ENCODE assay signal across 12 cellular contexts in genomic region chr12:5946388-5946787, GRCh38. TPM values are rescaled to one million over a fixed set of nuclear protein-coding genes. Genes with fewer than 3 reads are reported as not detected.
A peak's percentile ranks its signal among the peaks of the same experiment; 100 is the strongest.
DNase-seq lines count a peak whose midpoint lies in the region; ATAC-seq and TF ChIP-seq lines count a peak whose summit lies in the region.
"Had no signal": no experiment of that assay in that cellular context is flagged by ENCODE, and none has a peak within 500 bp of the region (broad histone marks: within the 10 kb centered on the region; RNA-seq: fewer than 3 reads in every experiment).

No MANE protein-coding gene starts in this region.

- no peak for TF ChIP-seq CTCF in HEK293 (tag by site-specific recombination; IDR thresholded peaks at IDR 0.05)
- TF ChIP-seq CTCF in brain (conservative IDR thresholded peaks at IDR 0.05), result no peak
- no peak for TF ChIP-seq CTCF in nephron (IDR thresholded peaks at IDR 0.05; ENCODE audit: unreplicated experiment in 3 of 3)
- no peak for TF ChIP-seq CTCF in type B pancreatic cell (conservative IDR thresholded peaks at IDR 0.05)

- H3K27ac ChIP-seq in HEK293 (ENCODE audit: extremely low read depth, low read depth, low read length), result no peak overlapping the region
- H3K27ac ChIP-seq: BLaER1 treated with 17β-estradiol and CSF1 and Interleukin-3, amounts not matched to agents 10 nM and 100 nM had no signal

- H3K4me1 Mint-ChIP-seq in brain (peaks cover 12% of the 10 kb centered on the region), nephron (no peaks in the 10 kb centered on the region), type B pancreatic cell (ENCODE audit: unreplicated experiment) (peaks cover 5% of the 10 kb centered on the region)

- H3K27ac Mint-ChIP-seq in brain (no peak overlapping the region), nephron (no peak overlapping the region), type B pancreatic cell (peak overlapping the region; percentile 3)
- H3K27ac Mint-ChIP-seq: CD4-positive, CD25-positive, alpha-beta regulatory T cell had no signal

- POLR2A ChIA-PET in HEK293 (lab: Yijun Ruan, JAX), result no interaction called here

- H3K9me3 ChIP-seq in HEK293 (ENCODE audit: control insufficient read depth, insufficient read depth, low read depth, low read length), result no peaks in the 10 kb centered on the region

- DNase-seq in type B pancreatic cell (ENCODE audit: extremely low spot score, unreplicated experiment) (no peak), NCI-H510A (lab: John Stamatoyannopoulos, UW) (no peak), NCI-H2081 treated with DMSO at 0.1 percent for 48 hours (lab: John Stamatoyannopoulos, UW) (no peak)
- DNase-seq: ACHN; Calu3; CD4-positive, CD25-positive, alpha-beta regulatory T cell; DMS 273 treated with DMSO at 0.1 percent for 48 hours had no signal

- CTCF ChIA-PET in HEK293 (lab: Yijun Ruan, JAX), result interaction anchor here (0.6 kb wide), 1 partner anchor 44 kb away, joined by 3 read pairs; no protein-coding TSS in a partner anchor

- peaks cover 0 to 3% (median 0%) of the 10 kb centered on the region in 5 experiments for H3K9me3 Mint-ChIP-seq in brain
- H3K9me3 Mint-ChIP-seq in nephron, result no peaks in the 10 kb centered on the region
- no peaks in the 10 kb centered on the region for H3K9me3 Mint-ChIP-seq in type B pancreatic cell

- H3K27me3 Mint-ChIP-seq in brain (peaks cover 46% of the 10 kb centered on the region), nephron (ENCODE audit: low read depth) (peaks cover 80% of the 10 kb centered on the region), type B pancreatic cell (peaks cover 80% of the 10 kb centered on the region)

- H3K4me1 ChIP-seq in HEK293 (ENCODE audit: control insufficient read depth, insufficient read depth, low read length), result 0 out of 2 replicates have a peak, but pooled peaks cover 2% of the 10 kb centered on the region

- peak overlapping the region in 4 of 5 experiments; percentile 82 to 89 (median 86) for H3K4me3 Mint-ChIP-seq in brain
- peak overlapping the region; percentile 40 to 87 (median 84) for H3K4me3 Mint-ChIP-seq in nephron
- peak overlapping the region; percentile 88 for H3K4me3 Mint-ChIP-seq in type B pancreatic cell
- H3K4me3 Mint-ChIP-seq: CD4-positive, CD25-positive, alpha-beta regulatory T cell had no signal

- no peak overlapping the region for H3K4me3 ChIP-seq in HEK293 (ENCODE audit: low read depth, low read length)
- H3K4me3 ChIP-seq: BLaER1 treated with 17β-estradiol and CSF1 and Interleukin-3, amounts not matched to agents 10 nM and 100 nM had no signal

- no peak for ATAC-seq in HG02610 (IDR thresholded peaks at IDR 0.05; ENCODE audit: unreplicated experiment)

- H3K36me3 Mint-ChIP-seq in brain (no peaks in the 10 kb centered on the region), nephron (ENCODE audit: low read depth) (no peaks in the 10 kb centered on the region), type B pancreatic cell (peaks cover 4% of the 10 kb centered on the region)
- H3K36me3 Mint-ChIP-seq: CD4-positive, CD25-positive, alpha-beta regulatory T cell had no signal

- H3K36me3 ChIP-seq in HEK293 (ENCODE audit: control insufficient read depth in 2 of 2, insufficient read depth in 1 of 2, low read length in 2 of 2), result no peaks in the 10 kb centered on the region
- H3K36me3 ChIP-seq: BLaER1 treated with 17β-estradiol and CSF1 and Interleukin-3, amounts not matched to agents 10 nM and 100 nM had no signal

TF ChIP-seq in HEK293, 187 proteins besides CTCF, POLR2A, EP300 and RAD21:
- no peak for TF ChIP-seq ZNF10 (tag by site-specific recombination; IDR thresholded peaks at IDR 0.05)
- peak; percentile 95 for TF ChIP-seq ZNF140 (tag by site-specific recombination; IDR thresholded peaks at IDR 0.05)
- no peak for TF ChIP-seq OSR2 (tag by site-specific recombination; IDR thresholded peaks at IDR 0.05)
- no peak for TF ChIP-seq ZXDB (tag by site-specific recombination; IDR thresholded peaks at IDR 0.05)
- TF ChIP-seq ZBTB1 (tag by site-specific recombination; IDR thresholded peaks at IDR 0.05), result no peak
- TF ChIP-seq ZNF341 (tag by site-specific recombination; IDR thresholded peaks at IDR 0.05; ENCODE audit: low read depth), result no peak
- no peak for TF ChIP-seq ZNF2 (tag by site-specific recombination; IDR thresholded peaks at IDR 0.05)

RNA-seq across cellular contexts. Expression of gene ANO2, which starts 1.3 kb away (rescaled TPM):
- polyA plus RNA-seq in brain (ENCODE audit: insufficient read depth, low read depth, low replicate concordance), result 1.1 TPM
- 2.6 and 3.3 TPM in 2 replicates for total RNA-seq in type B pancreatic cell (ENCODE audit: low replicate concordance)
- total RNA-seq: Calu3 had no signal
- polyA plus RNA-seq: CD4-positive, CD25-positive, alpha-beta regulatory T cell had no signal
